ENCODE assay signal across 8 cellular contexts in genomic region chr20:56469077-56469449, GRCh38. TPM values are rescaled to one million over a fixed set of nuclear protein-coding genes. Genes with fewer than 3 reads are reported as not detected.
A peak's percentile ranks its signal among the peaks of the same experiment; 100 is the strongest.
DNase-seq lines count a peak whose midpoint lies in the region; ATAC-seq and TF ChIP-seq lines count a peak whose summit lies in the region.

No MANE protein-coding gene starts in this region.

- peaks cover 27% of the 10 kb centered on the region in 2 donors for H3K4me1 ChIP-seq in gastrocnemius medialis

- no peak for TF ChIP-seq POLR2A in gastrocnemius medialis (IDR thresholded peaks at IDR 0.05)

- no peaks in the 10 kb centered on the region for H3K27me3 ChIP-seq in gastrocnemius medialis

- intact Hi-C loops in gastrocnemius medialis (cut with DNase I; ENCODE audit: low total_unique reads): loop anchor here (5.0 kb wide), 1 partner anchor 883 kb away; the partner anchor contains the start of gene RAE1

- peak overlapping the region; percentile 73 for H3K27ac ChIP-seq in VCaP
- peak overlapping the region; percentile 79 to 87 (median 86) for H3K27ac ChIP-seq in gastrocnemius medialis

- H3K36me3 ChIP-seq in gastrocnemius medialis: peaks cover 0 to 15% of the 10 kb centered on the region in 2 donors

- in situ Hi-C loops in gastrocnemius medialis (cut with MboI; ENCODE audit: low sequenced_read_pairs in 4 of 4): no loop called here

- ATAC-seq in gastrocnemius medialis: no peak
- ATAC-seq in HG03039 (IDR thresholded peaks at IDR 0.05; ENCODE audit: unreplicated experiment): no peak

- no peaks in the 10 kb centered on the region for H3K9me3 ChIP-seq in gastrocnemius medialis

- DNase-seq in GM12865 (ENCODE audit: low read depth) (no peak), fibroblast of villous mesenchyme (ENCODE audit: low read depth) (peak; percentile 4), gastrocnemius medialis (no peak), NCI-H187 (lab: John Stamatoyannopoulos, UW) (no peak), DMS 273 (lab: John Stamatoyannopoulos, UW; ENCODE audit: unreplicated experiment) (no peak), DMS79 (lab: John Stamatoyannopoulos, UW) (no peak)

- peak overlapping the region; percentile 100 for H3K4me3 ChIP-seq in GM12865 (ENCODE audit: low read depth, low read length)
- peak overlapping the region; percentile 94 for H3K4me3 ChIP-seq in fibroblast of villous mesenchyme (ENCODE audit: low read depth, low read length)
- peak overlapping the region; percentile 73 to 93 (median 92) for H3K4me3 ChIP-seq in gastrocnemius medialis

- TF ChIP-seq CTCF in GM12865 (IDR thresholded peaks at IDR 0.05; ENCODE audit: insufficient read depth, low read depth, low read length, missing control alignments) (no peak), VCaP (conservative IDR thresholded peaks at IDR 0.05) (no peak), fibroblast of villous mesenchyme (IDR thresholded peaks at IDR 0.05; ENCODE audit: insufficient read depth, low read depth, low read length) (no peak), gastrocnemius medialis (IDR thresholded peaks at IDR 0.05 in 4 of 5, conservative IDR thresholded peaks at IDR 0.05 in 1 of 5) (no peak)

RNA-seq across cellular contexts. Expression of gene RTF2, which starts 0.6 kb away (rescaled TPM):
- 63.5 and 80.3 TPM in 2 replicates for total RNA-seq in fibroblast of villous mesenchyme
- 10 to 100 TPM; 69.1 to 88.8 (median 77.5) TPM for total RNA-seq in gastrocnemius medialis

RNA-seq across cellular contexts. Expression of gene FAM209A, which starts 55.5 kb away (rescaled TPM):
- total RNA-seq in fibroblast of villous mesenchyme (not detected in 2 replicates), gastrocnemius medialis (not detected)

RNA-seq across cellular contexts. Expression of gene CASS4, which starts 57.0 kb away (rescaled TPM):
- total RNA-seq in fibroblast of villous mesenchyme (1.3 and 3.5 TPM in 2 replicates), gastrocnemius medialis (under 1 TPM in 3 of 4 donors, not detected in 1; 0.36 to 0.86 (median 0.72) TPM)
